ENCODE assay signal across 30 cellular contexts in genomic region chr10:12668634-12669033, GRCh38.
"Had no signal": no experiment of that assay in that cellular context is flagged by ENCODE, and none has a peak within 500 bp of the region (broad histone marks: within the 10 kb centered on the region; RNA-seq: fewer than 3 reads in every experiment).

No MANE protein-coding gene starts in this region.

- H3K27ac ChIP-seq: adrenal gland, body of pancreas, breast epithelium, SJSA1, VCaP had no signal

- ATAC-seq: activated naive CD4-positive, alpha-beta T cell treated with anti-CD3 and anti-CD28 coated beads, Interleukin-2, amount 50 U/mL, for 72 hours; activated T-cell treated with anti-CD3 and anti-CD28 coated beads, Interleukin-2, amount 50 U/mL, for 4 hours; body of pancreas; K562; Panc1; SK-N-SH treated with all-trans-retinoic acid at 6 μM for 48 hours; T-cell had no signal

- H3K4me3 ChIP-seq: adrenal gland, body of pancreas, breast epithelium, K562, SJSA1 had no signal

- H3K27me3 ChIP-seq: adrenal gland, body of pancreas, breast epithelium, SJSA1 had no signal

- H3K9me3 ChIP-seq: adrenal gland, body of pancreas, breast epithelium, SJSA1 had no signal

- H3K4me1 ChIP-seq: adrenal gland, body of pancreas, breast epithelium, SJSA1 had no signal

- DNase-seq: activated B cell treated with CpG ODN at 0.5 μM for 24 hours; activated CD4-positive, alpha-beta memory T cell treated with anti-CD3 and anti-CD28 coated beads for 36 hours; activated CD4-positive, alpha-beta T cell treated with anti-CD3 and anti-CD28 coated beads for 4 hours; activated CD4-positive, alpha-beta T cell treated with anti-CD3 and anti-CD28 coated beads, Interleukin-2, amount 50 U/mL, for 1 hour; activated CD4-positive, CD25-positive, alpha-beta regulatory T cell treated with anti-CD3 and anti-CD28 coated beads, Interleukin-2, amount 50 U/mL, for 72 hours; activated CD8-positive, alpha-beta memory T cell treated with anti-CD3 and anti-CD28 coated beads, Interleukin-2, amount 50 U/mL, for 4 hours; activated gamma-delta T cell treated with Interleukin-2 at 50 U/mL for 16 hours; activated naive CD4-positive, alpha-beta T cell treated with anti-CD3 and anti-CD28 coated beads for 36 hours; activated T-cell treated with anti-CD3 and anti-CD28 coated beads for 4 hours; activated T-cell treated with anti-CD3 and anti-CD28 coated beads, Interleukin-2, amount 50 U/mL, for 4 hours; body of pancreas; NCI-H1092 treated with DMSO at 0.1 percent for 48 hours; NCI-H1417 treated with DMSO at 0.1 percent for 48 hours; NCI-H1694; NCI-H1930; NCI-H2081 treated with DMSO at 0.1 percent for 48 hours; NCI-H226; NCI-H524 treated with DMSO at 0.1 percent for 48 hours; SHP77 treated with DMSO at 0.1 percent for 48 hours; T-cell; T-helper 2 cell; T-helper 9 cell had no signal

- H3K36me3 ChIP-seq: adrenal gland, breast epithelium, SJSA1 had no signal
